14 cellular contexts compared by ENCODE assay signal in the genomic region with DNA sequence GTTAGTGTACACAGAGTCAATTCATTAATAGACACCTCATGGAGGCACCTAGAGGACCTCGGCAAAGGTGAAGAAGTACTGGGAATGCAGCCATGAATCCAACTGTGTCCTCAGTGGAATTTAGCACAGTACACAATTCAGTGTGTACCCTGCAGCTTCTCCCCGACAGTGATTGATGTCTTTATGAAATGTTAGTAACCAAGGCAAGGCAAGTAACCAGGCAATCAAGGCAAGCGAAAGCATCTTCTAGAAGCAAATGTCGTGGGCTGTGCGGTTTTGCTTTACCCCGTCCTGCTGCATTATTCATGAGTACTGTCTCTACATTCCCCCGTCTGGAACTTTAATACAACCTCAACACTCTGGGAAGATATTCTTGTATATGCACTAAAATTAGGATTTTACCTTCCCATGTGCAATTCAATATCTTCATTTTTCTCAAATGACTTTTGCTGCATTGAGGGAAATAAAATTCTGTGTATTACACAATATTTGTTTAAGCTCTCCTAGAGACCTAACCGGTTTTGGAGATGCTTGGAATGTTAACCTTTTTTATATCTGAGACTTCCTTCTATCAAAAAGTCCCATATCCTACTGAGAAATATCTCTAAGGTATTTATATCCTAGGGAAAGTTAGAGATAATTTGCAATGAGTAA. TPM values are rescaled to one million over a fixed set of nuclear protein-coding genes. Genes with fewer than 3 reads are reported as not detected.
A peak's percentile ranks its signal among the peaks of the same experiment; 100 is the strongest.
DNase-seq lines count a peak whose midpoint lies in the region; ATAC-seq, FAIRE-seq and TF ChIP-seq lines count a peak whose summit lies in the region.
"Had no signal": no experiment of that assay in that cellular context is flagged by ENCODE, and none has a peak within 500 bp of the region (broad histone marks: within the 10 kb centered on the region; RNA-seq: fewer than 3 reads in every experiment).

No MANE protein-coding gene starts in this region.

- peak overlapping the region; percentile 72 for H3K27ac Mint-ChIP-seq in type B pancreatic cell

- DNase-seq in SK-N-SH (no peak), astrocyte of the spinal cord (ENCODE audit: low read depth, low spot score) (peak; percentile 66), HepG2 (ENCODE audit: low spot score) (peak; percentile 40), type B pancreatic cell (ENCODE audit: extremely low spot score, unreplicated experiment) (no peak), stomach (no peak), cerebellar cortex (ENCODE audit: low spot score) (no peak)
- DNase-seq: activated gamma-delta T cell treated with Interleukin-2 at 50 U/mL for 16 hours; NCI-H2081 treated with DMSO at 0.1 percent for 48 hours; stimulated activated CD4-positive, alpha-beta T cell treated with anti-CD3 and anti-CD28 coated beads, Interleukin-12 subunit alpha, Interleukin-12 subunit beta, amount 100 ng/mL, for 4 hours had no signal

- WGBS in SK-N-SH (ENCODE audit: low lambda C conversion rate) = 69% methylated on average over 8 of the region's 8 CpGs
- 3% methylated on average over 8 of the region's 8 CpGs for WGBS in HepG2 (ENCODE audit: low lambda C conversion rate)
- 33 to 52% (median 45%) methylated on average over 8 of the region's 8 CpGs for WGBS in stomach, 5 donors

- no peak overlapping the region for H3K4me3 ChIP-seq in SK-N-SH (ENCODE audit: low read depth in 2 of 2, low read length in 1 of 2)
- no peak overlapping the region for H3K4me3 ChIP-seq in astrocyte of the spinal cord (ENCODE audit: low read depth, low read length)
- H3K4me3 ChIP-seq in HepG2 (replicated peaks in 1 of 3; ENCODE audit: insufficient read depth in 1 of 3, low read depth in 2 of 3, low read length in 3 of 3) = no peak overlapping the region
- no peak overlapping the region for H3K4me3 ChIP-seq in stomach

- POLR2A ChIA-PET in SK-N-SH (lab: Yijun Ruan, JAX) (no interaction called here), HepG2 (lab: Yijun Ruan, JAX) (no interaction called here)

- no peaks in the 10 kb centered on the region for H3F3A ChIP-seq in SK-N-SH (replicated peaks; ENCODE audit: insufficient read depth)

- H3K27me3 Mint-ChIP-seq in type B pancreatic cell = no peaks in the 10 kb centered on the region

- intact Hi-C loops in HepG2 (cut with micrococcal nuclease; ENCODE audit: unreplicated experiment) (no loop called here), stomach (cut with DNase I; ENCODE audit: low total_unique reads) (no loop called here)

- TF ChIP-seq CTCF in SK-N-SH (IDR thresholded peaks at IDR 0.05) (no peak), astrocyte of the spinal cord (IDR thresholded peaks at IDR 0.05; ENCODE audit: low read depth, low read length) (no peak), HepG2 (CRISPR knock-in tag; IDR thresholded peaks at IDR 0.05) (no peak), type B pancreatic cell (conservative IDR thresholded peaks at IDR 0.05) (no peak), stomach (IDR thresholded peaks at IDR 0.05) (no peak)

- H3K27ac ChIP-seq in SK-N-SH (ENCODE audit: low read depth in 2 of 2, low read length in 1 of 2) (no peak overlapping the region), HepG2 (ENCODE audit: extremely low read length, insufficient read depth, low read length) (no peak overlapping the region), stomach (peak overlapping the region in 1 of 5 donors; percentile 13)

- BruUV-seq in HepG2 (replicated peaks; lab: Mats Ljungman, UMichigan) = no TSS peak

- H3K9me3 Mint-ChIP-seq in type B pancreatic cell = no peaks in the 10 kb centered on the region

- TF ChIP-seq EP300 in SK-N-SH (IDR thresholded peaks at IDR 0.05; ENCODE audit: borderline replicate concordance in 1 of 2, low read depth in 1 of 2, low read length in 1 of 2) = no peak
- TF ChIP-seq EP300 in HepG2 (IDR thresholded peaks at IDR 0.05; ENCODE audit: low read depth in 2 of 2, low read length in 2 of 2) = no peak
- no peak for TF ChIP-seq EP300 in HepG2 (CRISPR knock-in tag; IDR thresholded peaks at IDR 0.05; ENCODE audit: borderline replicate concordance)
- TF ChIP-seq EP300 in stomach (IDR thresholded peaks at IDR 0.05) = no peak

- H2AFZ ChIP-seq in SK-N-SH (ENCODE audit: low read depth) (no peak overlapping the region), HepG2 (ENCODE audit: low read length) (no peak overlapping the region)

- TF ChIP-seq POLR2A in HepG2 (IDR thresholded peaks at IDR 0.05; ENCODE audit: insufficient read depth in 1 of 2, low read depth in 2 of 2, low read length in 2 of 2) (no peak), stomach (IDR thresholded peaks at IDR 0.05) (no peak)

- no peak for ATAC-seq in SK-N-SH treated with all-trans-retinoic acid at 6 μM for 48 hours
- peak; percentile 36; the same call in 1 of the 3 replicates for ATAC-seq in HepG2
- ATAC-seq in HG03460 (IDR thresholded peaks at IDR 0.05; ENCODE audit: unreplicated experiment) = no peak

- no peaks in the 10 kb centered on the region for H3K9me3 ChIP-seq in SK-N-SH
- H3K9me3 ChIP-seq in HepG2 (ENCODE audit: low read length) = no peaks in the 10 kb centered on the region
- H3K9me3 ChIP-seq in stomach = no peaks in the 10 kb centered on the region

- H4K20me1 ChIP-seq in SK-N-SH (ENCODE audit: insufficient read depth) (no peaks in the 10 kb centered on the region), HepG2 (ENCODE audit: insufficient read depth, low read length) (no peaks in the 10 kb centered on the region)

- TF ChIP-seq RAD21 in SK-N-SH (IDR thresholded peaks at IDR 0.05; ENCODE audit: low read length) = no peak
- TF ChIP-seq RAD21 in HepG2 (CRISPR knock-in tag; IDR thresholded peaks at IDR 0.05) = no peak

- CTCF ChIA-PET in SK-N-SH (lab: Yijun Ruan, JAX) (no interaction called here), HepG2 (lab: Yijun Ruan, JAX; ENCODE audit: low intra/inter-chr PET ratio, low total read pairs) (no interaction called here)

- H3K9ac ChIP-seq in SK-N-SH (no peak overlapping the region), HepG2 (ENCODE audit: insufficient read depth, low read depth, low read length) (no peak overlapping the region)

- no peaks in the 10 kb centered on the region for H3K4me1 ChIP-seq in SK-N-SH (ENCODE audit: control insufficient read depth in 1 of 2, insufficient read depth in 2 of 2, low read depth in 1 of 2, low read length in 1 of 2)
- H3K4me1 ChIP-seq in HepG2 (ENCODE audit: insufficient read depth, low read length) = peaks cover 26% of the 10 kb centered on the region
- peaks cover 4 to 22% (median 12%) of the 10 kb centered on the region in 4 donors for H3K4me1 ChIP-seq in stomach

- H3K4me3 Mint-ChIP-seq in type B pancreatic cell = peak overlapping the region; percentile 59

- no peaks in the 10 kb centered on the region for H3K36me3 Mint-ChIP-seq in type B pancreatic cell

- H3K36me3 ChIP-seq in SK-N-SH (replicated peaks in 1 of 2; ENCODE audit: control insufficient read depth in 1 of 2, insufficient read depth in 2 of 2, low read length in 1 of 2) = no peaks in the 10 kb centered on the region
- H3K36me3 ChIP-seq in HepG2 (replicated peaks in 1 of 2; ENCODE audit: control insufficient read depth in 1 of 2, insufficient read depth in 2 of 2, low read length in 2 of 2) = no peaks in the 10 kb centered on the region
- no peaks in the 10 kb centered on the region for H3K36me3 ChIP-seq in stomach

- in situ Hi-C loops in astrocyte of the spinal cord (cut with HindIII; ENCODE audit: low sequenced_read_pairs) (no loop called here), HepG2 (cut with HindIII; ENCODE audit: extremely low pct_ligation_motif_present, low pct_unique_long_range_greater_than_20kb) (no loop called here)

- H3K9me2 ChIP-seq in SK-N-SH = no peaks in the 10 kb centered on the region

- H3K79me2 ChIP-seq in SK-N-SH (ENCODE audit: insufficient read depth) (no peaks in the 10 kb centered on the region), HepG2 (ENCODE audit: insufficient read depth, low read length) (no peaks in the 10 kb centered on the region)

- H3K4me2 ChIP-seq in SK-N-SH (no peak overlapping the region), HepG2 (ENCODE audit: low read depth, low read length) (peak overlapping the region; percentile 36)

- H3K4me1 Mint-ChIP-seq in type B pancreatic cell (ENCODE audit: unreplicated experiment) = peaks cover 17% of the 10 kb centered on the region

- no peak for FAIRE-seq in HepG2 (lab: Jason Lieb, UNC)
- FAIRE-seq: A204.1, endometrium, H54 had no signal

- H3K27me3 ChIP-seq in SK-N-SH (ENCODE audit: insufficient read depth) (no peaks in the 10 kb centered on the region), HepG2 (ENCODE audit: control insufficient read depth in 1 of 2, insufficient read depth in 2 of 2, low read length in 2 of 2) (no peaks in the 10 kb centered on the region; a peak in 1 of 5 replicates), stomach (no peaks in the 10 kb centered on the region)

RNA-seq across cellular contexts. Expression of a gene that starts 52.1 kb away (rescaled TPM):
- polyA plus RNA-seq in SK-N-SH (2012; rRNA removed) (12.6 and 14.4 TPM in 2 replicates), HepG2 (2011; rRNA removed) (18.2 and 20.0 TPM in 2 replicates), stomach (1 to 10 TPM in 1 of 3 donors, under 1 TPM in 2; 0.25 to 6.3 (median 0.61) TPM)
- 9.2 and 13.8 TPM in 2 replicates for polyA plus RNA-seq in SK-N-SH (2012; cell fraction: cytosol; rRNA removed)
- polyA plus RNA-seq in SK-N-SH (2012; cell fraction: nucleus; rRNA removed) = 6.8 and 8.1 TPM in 2 replicates
- total RNA-seq in HepG2 (2016; rRNA removed; fragmentation: Illumina TruSeq; extraction: Trizol) (6.7 and 10.4 TPM in 2 replicates), type B pancreatic cell (ENCODE audit: low replicate concordance) (2.0 and 4.0 TPM in 2 replicates), stomach (10 to 100 TPM in 1 of 5 donors, 1 to 10 TPM in 1, under 1 TPM in 1, not detected in 2; 0.72 to 18.8 (median 3.5) TPM)
- total RNA-seq in HepG2 (2016; cell fraction: cytosol; rRNA removed; fragmentation: Illumina TruSeq; extraction: Trizol; ENCODE audit: low read depth) = 3.7 and 4.9 TPM in 2 replicates
- 6.5 and 10.3 TPM in 2 replicates for total RNA-seq in HepG2 (2016; cell fraction: insoluble cytoplasmic fraction; rRNA removed; fragmentation: Illumina TruSeq; extraction: Trizol)
- 7.8 and 9.3 TPM in 2 replicates for total RNA-seq in HepG2 (2016; cell fraction: membrane; rRNA removed; fragmentation: Illumina TruSeq; extraction: Trizol)
- 9.1 and 10.0 TPM in 2 replicates for total RNA-seq in HepG2 (2016; cell fraction: nucleus; rRNA removed; fragmentation: Illumina TruSeq; extraction: Trizol)
- 21.0 and 26.4 TPM in 2 replicates for polyA plus RNA-seq in HepG2 (2011; cell fraction: cytosol; rRNA removed)
- 10.1 and 12.1 TPM in 2 replicates for polyA plus RNA-seq in HepG2 (2011; cell fraction: nucleus; rRNA removed)
- 7.3 and 7.9 TPM in 2 replicates for polyA plus RNA-seq in HepG2 (2012)
- 3.6 and 4.7 TPM in 2 replicates for polyA plus RNA-seq in HepG2 (2016; cell fraction: cytosol; fragmentation: Illumina TruSeq; extraction: Trizol; ENCODE audit: low read depth)
- 5.4 and 6.4 TPM in 2 replicates for polyA plus RNA-seq in HepG2 (2016; cell fraction: insoluble cytoplasmic fraction; fragmentation: Illumina TruSeq; extraction: Trizol; ENCODE audit: low read depth)
- 6.3 and 6.8 TPM in 2 replicates for polyA plus RNA-seq in HepG2 (2016; cell fraction: membrane; fragmentation: Illumina TruSeq; extraction: Trizol; ENCODE audit: low read depth)
- polyA plus RNA-seq in HepG2 (2016; cell fraction: nucleus; fragmentation: Illumina TruSeq; extraction: Trizol; ENCODE audit: insufficient read depth, low read depth) = 9.2 and 11.4 TPM in 2 replicates
- polyA minus RNA-seq in HepG2 (2011; rRNA and poly(A)+ RNA removed; ENCODE audit: low replicate concordance) = 0.63 and 43.6 TPM in 2 replicates
- polyA minus RNA-seq in HepG2 (2011; cell fraction: cytosol; rRNA and poly(A)+ RNA removed) = 9.7 and 15.7 TPM in 2 replicates
- 9.3 and 10.4 TPM in 2 replicates for polyA minus RNA-seq in HepG2 (2011; cell fraction: nucleus; rRNA and poly(A)+ RNA removed)

Comparison
In these comparisons a context has a peak if more than half of its experiments do, and no peak if none do; other contexts are left out.
1. DNase-seq: peak in astrocyte of the spinal cord (single experiment) and HepG2 (single experiment); none in SK-N-SH (single experiment), type B pancreatic cell (single experiment), stomach (single experiment) and cerebellar cortex (single experiment).